Comparison of ENCODE assay signal across 18 cellular contexts in the genomic region with DNA sequence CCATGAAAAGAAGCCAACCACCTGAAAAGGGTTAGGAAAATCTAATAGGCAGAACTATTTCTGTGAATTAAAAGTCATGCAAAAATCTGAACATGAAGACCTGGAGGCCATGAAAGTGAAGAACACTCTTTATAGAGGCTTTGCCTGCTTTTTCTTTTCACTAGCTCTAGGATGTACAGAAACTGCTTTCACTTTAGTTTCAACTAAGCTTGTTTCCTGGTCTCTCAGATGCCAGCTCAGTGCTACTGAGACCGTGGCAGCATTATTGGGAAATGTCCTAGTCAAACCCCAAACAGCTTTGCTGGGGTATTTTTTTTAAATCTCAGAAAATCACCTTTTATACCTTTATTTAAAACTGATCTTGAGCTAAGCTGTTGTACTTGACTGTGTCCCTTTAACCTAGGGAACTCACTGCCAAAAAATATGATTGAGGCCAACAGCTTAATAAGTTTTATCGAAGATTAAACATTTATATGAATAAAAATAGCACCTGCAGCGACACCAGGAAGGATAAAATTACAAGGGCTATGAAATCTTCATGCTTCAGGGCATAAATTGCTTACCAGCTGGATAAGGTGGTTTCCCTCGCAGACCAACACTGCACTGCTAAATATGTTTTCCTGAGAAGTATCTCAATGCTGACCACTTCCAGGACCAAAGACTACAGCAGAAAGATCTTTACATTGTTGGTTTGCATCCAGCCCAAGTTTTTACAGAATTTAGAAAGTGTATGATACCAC.
DNase-seq lines count a peak whose midpoint lies in the region; FAIRE-seq and TF ChIP-seq lines count a peak whose summit lies in the region.
"Had no signal": no experiment of that assay in that cellular context is flagged by ENCODE, and none has a peak within 500 bp of the region (broad histone marks: within the 10 kb centered on the region; RNA-seq: fewer than 3 reads in every experiment).

No MANE protein-coding gene starts in this region.

- WGBS in thyroid gland, 2 donors: 80 to 82% methylated on average over 4 of the region's 4 CpGs

- H3K27me3 ChIP-seq in HAP-1 (ENCODE audit: low read depth): no peaks in the 10 kb centered on the region
- H3K27me3 ChIP-seq in thyroid gland: no peaks in the 10 kb centered on the region

- peak; percentile 91 for FAIRE-seq in islet of Langerhans (lab: Jason Lieb, UNC)
- FAIRE-seq: G401.6, GM12891 had no signal

- intact Hi-C loops in thyroid gland (cut with DNase I): no loop called here

- peak; percentile 4 for DNase-seq in NCI-H1694 treated with DMSO at 0.1 percent for 48 hours (lab: John Stamatoyannopoulos, UW)
- DNase-seq in NCI-H1694 (lab: John Stamatoyannopoulos, UW): no peak
- DNase-seq in NCI-H69 (lab: John Stamatoyannopoulos, UW): peak; percentile 4
- DNase-seq in NCI-H446 treated with DMSO at 0.1 percent for 48 hours (lab: John Stamatoyannopoulos, UW): no peak
- no peak for DNase-seq in HAP-1 (ENCODE audit: low spot score in 2 of 2)
- no peak for DNase-seq in thyroid gland
- DNase-seq: ACHN; C1 segment of cervical spinal cord; Calu3; CD4-positive, alpha-beta T cell; DMS 273 treated with DMSO at 0.1 percent for 48 hours; DMS79 treated with DMSO at 0.1 percent for 48 hours; EL; GM23248; H7 had no signal

- in situ Hi-C loops in HAP-1 (cut with MboI; ENCODE audit: low sequenced_read_pairs): no loop called here

- H3K4me1 ChIP-seq in HAP-1 (no peaks in the 10 kb centered on the region), thyroid gland (no peaks in the 10 kb centered on the region)

- H3K27ac ChIP-seq in thyroid gland: no peak overlapping the region
- H3K27ac ChIP-seq: GM23248 had no signal

- no peaks in the 10 kb centered on the region; the same call in 1 of the 2 replicates for H3K9me3 ChIP-seq in HAP-1
- H3K9me3 ChIP-seq in thyroid gland: no peaks in the 10 kb centered on the region

- no peak for TF ChIP-seq CTCF in thyroid gland (IDR thresholded peaks at IDR 0.05)

- no peak for TF ChIP-seq POLR2A in thyroid gland (IDR thresholded peaks at IDR 0.05)

- H3K36me3 ChIP-seq in HAP-1 (replicated peaks) (no peaks in the 10 kb centered on the region), thyroid gland (no peaks in the 10 kb centered on the region)

- H3K4me3 ChIP-seq in HAP-1 (no peak overlapping the region), thyroid gland (replicated peaks in 1 of 3) (no peak overlapping the region)
- H3K4me3 ChIP-seq: GM23248 had no signal

Comparison
In these comparisons a context has a peak if more than half of its experiments do, and no peak if none do; other contexts are left out.
1. DNase-seq: peak in NCI-H1694 treated with DMSO at 0.1 percent for 48 hours (single experiment) and NCI-H69 (single experiment); none in NCI-H1694 (single experiment), NCI-H446 treated with DMSO at 0.1 percent for 48 hours (single experiment), HAP-1 (0 of 2) and thyroid gland (0 of 2).